10 cellular contexts compared by ENCODE assay signal in the genomic region with DNA sequence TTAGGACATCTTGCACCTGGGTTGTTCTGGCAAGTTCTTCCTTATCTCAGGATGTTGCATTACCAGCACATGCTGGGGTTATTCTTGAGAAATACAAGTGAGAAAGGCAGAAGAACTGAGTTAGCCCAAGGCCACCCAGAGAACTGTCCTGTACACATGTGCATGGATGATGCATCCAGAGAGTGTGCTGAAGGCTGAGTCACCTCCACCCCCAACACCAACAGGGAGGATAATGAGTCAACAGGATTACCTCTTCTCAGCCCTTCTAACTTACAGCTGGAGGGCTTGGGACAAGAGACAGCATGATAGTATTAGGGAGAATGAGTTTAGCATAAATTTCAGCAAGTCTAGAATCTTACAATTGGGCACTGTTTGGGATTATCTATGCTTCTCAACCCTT. TPM values are rescaled to one million over a fixed set of nuclear protein-coding genes. Genes with fewer than 3 reads are reported as not detected.
DNase-seq lines count a peak whose midpoint lies in the region; ATAC-seq and TF ChIP-seq lines count a peak whose summit lies in the region.
"Had no signal": no experiment of that assay in that cellular context is flagged by ENCODE, and none has a peak within 500 bp of the region (broad histone marks: within the 10 kb centered on the region; RNA-seq: fewer than 3 reads in every experiment).

No MANE protein-coding gene starts in this region.

- H3K4me3 ChIP-seq in mesenchymal stem cell (ENCODE audit: insufficient read depth in 1 of 2, low read depth in 1 of 2, low read length in 2 of 2) = no peak overlapping the region
- H3K4me3 ChIP-seq: GM12878, Peyer's patch had no signal

- H3K4me1 ChIP-seq in mesenchymal stem cell (ENCODE audit: control insufficient read depth, insufficient read depth, low read depth, low read length) = no peaks in the 10 kb centered on the region
- H3K4me1 ChIP-seq: Peyer's patch had no signal

- H3K36me3 Mint-ChIP-seq in WTC11 = no peaks in the 10 kb centered on the region

- no peaks in the 10 kb centered on the region for H3K9me3 ChIP-seq in mesenchymal stem cell (ENCODE audit: control insufficient read depth, low read length)
- H3K9me3 ChIP-seq: Peyer's patch had no signal

- H3K27me3 Mint-ChIP-seq in WTC11 (ENCODE audit: low read depth) = no peaks in the 10 kb centered on the region; the same call in 1 of the 2 replicates

- no peak overlapping the region for H3K27ac ChIP-seq in mesenchymal stem cell (ENCODE audit: low read length, poor library complexity, severe bottlenecking)
- H3K27ac ChIP-seq: Peyer's patch had no signal

- H3K9ac ChIP-seq in mesenchymal stem cell (ENCODE audit: low read length) = no peak overlapping the region

- H2BK5ac ChIP-seq in mesenchymal stem cell (ENCODE audit: low read depth, low read length, poor library complexity, severe bottlenecking) = no peak overlapping the region

- peaks cover 6% of the 10 kb centered on the region in 2 experiments for H3K27me3 ChIP-seq in mesenchymal stem cell (ENCODE audit: control insufficient read depth in 1 of 2, insufficient read depth in 1 of 2, low read length in 2 of 2)
- H3K27me3 ChIP-seq: Peyer's patch had no signal

- H3K4ac ChIP-seq in mesenchymal stem cell (ENCODE audit: low read depth in 1 of 2, low read length in 2 of 2) = no peak overlapping the region

- no peaks in the 10 kb centered on the region for H3K79me1 ChIP-seq in mesenchymal stem cell (replicated peaks; ENCODE audit: low read length, poor library complexity, severe bottlenecking)

- no peak overlapping the region for H3K27ac Mint-ChIP-seq in WTC11

- no peak overlapping the region for H3K23ac ChIP-seq in mesenchymal stem cell (ENCODE audit: low read length in 2 of 2)

- POLR2A ChIA-PET in WTC11 (lab: Charles Lee) = no interaction called here

- H3K4me3 Mint-ChIP-seq in WTC11 = no peak overlapping the region

- ATAC-seq in WTC11 (no peak), GM18520 (IDR thresholded peaks at IDR 0.05; ENCODE audit: unreplicated experiment) (no peak), HG03571 (IDR thresholded peaks at IDR 0.05; ENCODE audit: unreplicated experiment) (no peak), GM21723 (IDR thresholded peaks at IDR 0.05; ENCODE audit: unreplicated experiment) (no peak)
- ATAC-seq: GM12878 had no signal

- no peak overlapping the region for H3K4me2 ChIP-seq in mesenchymal stem cell (ENCODE audit: low read length, poor library complexity, severe bottlenecking)

- TF ChIP-seq CTCF in WTC11 (IDR thresholded peaks at IDR 0.05) = no peak

- H2BK12ac ChIP-seq in mesenchymal stem cell (ENCODE audit: low read length in 2 of 2) = no peak overlapping the region

- no peak overlapping the region for H2AK5ac ChIP-seq in mesenchymal stem cell (ENCODE audit: low read length, severe bottlenecking)

- H2BK120ac ChIP-seq in mesenchymal stem cell (ENCODE audit: low read depth, low read length) = no peak overlapping the region

- no peak overlapping the region for H2AFZ ChIP-seq in mesenchymal stem cell (ENCODE audit: low read depth, low read length)

- no peaks in the 10 kb centered on the region for H3K9me3 Mint-ChIP-seq in WTC11

- DNase-seq in COR-L47 (lab: John Stamatoyannopoulos, UW) = peak; percentile 41
- DNase-seq in HT1080 (ENCODE audit: low read depth) = peak; percentile 90
- no peak for DNase-seq in WTC11 (ENCODE audit: low spot score)
- peak; percentile 20 for DNase-seq in mesenchymal stem cell
- no peak for DNase-seq in cerebellum (ENCODE audit: low spot score)
- DNase-seq: Peyer's patch had no signal

- no peak overlapping the region for H4K8ac ChIP-seq in mesenchymal stem cell (ENCODE audit: low read length)

- H3K4me1 Mint-ChIP-seq in WTC11 = no peaks in the 10 kb centered on the region

- CTCF ChIA-PET in WTC11 (lab: Charles Lee) = interaction anchor here (1.2 kb wide), 1 partner anchor 11 kb away, joined by 3 read pairs; no protein-coding TSS in a partner anchor

- H4K91ac ChIP-seq in mesenchymal stem cell (ENCODE audit: low read length) = no peak overlapping the region

- H3K14ac ChIP-seq in mesenchymal stem cell (ENCODE audit: low read length in 2 of 2) = no peak overlapping the region

- H2BK15ac ChIP-seq in mesenchymal stem cell (ENCODE audit: low read depth, poor library complexity, severe bottlenecking) = no peak overlapping the region

- no peak overlapping the region for H3K18ac ChIP-seq in mesenchymal stem cell (ENCODE audit: low read depth in 1 of 2, low read length in 2 of 2)

- no peaks in the 10 kb centered on the region for H3K36me3 ChIP-seq in mesenchymal stem cell (ENCODE audit: control insufficient read depth in 1 of 2, insufficient read depth in 2 of 2, low read depth in 1 of 2, low read length in 2 of 2)
- H3K36me3 ChIP-seq: Peyer's patch had no signal

TF ChIP-seq in WTC11, 78 proteins besides CTCF, POLR2A, EP300 and RAD21:
- TF ChIP-seq GABPB1 (CRISPR knock-in tag; IDR thresholded peaks at IDR 0.05) (peak; percentile 59), RELA (CRISPR knock-in tag; IDR thresholded peaks at IDR 0.05; ENCODE audit: borderline replicate concordance) (no peak)

RNA-seq across cellular contexts. Expression of gene SCGN, which starts 8.5 kb away (rescaled TPM):
- not detected in 2 replicates for total RNA-seq in HT1080 (2014; rRNA removed; shearing (Covaris generic))
- polyA plus RNA-seq in HT1080 (2015; cell fraction: cytosol; rRNA removed) = not detected in 2 replicates
- not detected in 2 replicates for polyA plus RNA-seq in HT1080 (2015; cell fraction: nucleus; rRNA removed)
- total RNA-seq in WTC11 (2021) (not detected in 3 replicates), cerebellum (0.36 TPM)
- polyA plus RNA-seq in mesenchymal stem cell (2013, experiment 1 of 2) = not detected
- polyA plus RNA-seq in mesenchymal stem cell (2013, experiment 2 of 2) = not detected
- total RNA-seq: GM12878 had no signal
- polyA plus RNA-seq: GM12878 had no signal

Comparison
In these comparisons a context has a peak if more than half of its experiments do, and no peak if none do; other contexts are left out.
1. DNase-seq: peak in COR-L47 (single experiment), HT1080 (single experiment) and mesenchymal stem cell (single experiment); none in WTC11 (single experiment) and cerebellum (single experiment).